In genomic region chr5:143499480-143500114, GRCh38 we compare ENCODE assay signal across 22 cellular contexts.
A peak's percentile ranks its signal among the peaks of the same experiment; 100 is the strongest.
DNase-seq lines count a peak whose midpoint lies in the region; ATAC-seq, FAIRE-seq and TF ChIP-seq lines count a peak whose summit lies in the region.
"Had no signal": no experiment of that assay in that cellular context is flagged by ENCODE, and none has a peak within 500 bp of the region (broad histone marks: within the 10 kb centered on the region; RNA-seq: fewer than 3 reads in every experiment).

No MANE protein-coding gene starts in this region.

- H2BK120ac ChIP-seq in H1 (replicated peaks; ENCODE audit: low read depth, low read length): no peak overlapping the region

- WGBS in H1 (ENCODE audit: extremely low coverage in 1 of 2, insufficient coverage in 1 of 2, insufficient read length in 1 of 2, insufficient replicate concordance in 2 of 2, low coverage in 1 of 2, low lambda C conversion rate in 2 of 2, missing lambda C conversion rate in 1 of 2), 2 experiments: 97% methylated on average over 2 of the region's 2 CpGs; no CpG with 5 or more reads in 1 of the 2 experiments
- 19 to 24% methylated on average over 2 of the region's 2 CpGs for WGBS in body of pancreas, 2 donors

- TF ChIP-seq EP300 in H1 (IDR thresholded peaks at IDR 0.05; ENCODE audit: borderline replicate concordance in 1 of 2, low read depth in 2 of 2, low read length in 2 of 2): no peak

- H3K14ac ChIP-seq in H1 (ENCODE audit: insufficient read length): no peak overlapping the region

- no peaks in the 10 kb centered on the region for H3K36me3 ChIP-seq in H1 (ENCODE audit: control insufficient read depth in 2 of 4, insufficient read depth in 4 of 4, low read length in 3 of 4)
- H3K36me3 ChIP-seq in body of pancreas (replicated peaks in 1 of 2; ENCODE audit: insufficient read depth in 1 of 2, low read depth in 2 of 2): no peaks in the 10 kb centered on the region
- no peaks in the 10 kb centered on the region for H3K36me3 ChIP-seq in effector memory CD4-positive, alpha-beta T cell (ENCODE audit: control insufficient read depth, insufficient read depth, low read length)
- H3K36me3 ChIP-seq: BLaER1 treated with 17β-estradiol and CSF1 and Interleukin-3, amounts not matched to agents 10 nM and 100 nM; neural progenitor cell; transverse colon had no signal

- H3K4me1 ChIP-seq in H1 (replicated peaks in 1 of 4; ENCODE audit: control insufficient read depth in 3 of 4, insufficient read depth in 4 of 4, low read length in 3 of 4): no peaks in the 10 kb centered on the region
- H3K4me1 ChIP-seq in body of pancreas: peaks cover 13% of the 10 kb centered on the region
- H3K4me1 ChIP-seq in effector memory CD4-positive, alpha-beta T cell (ENCODE audit: control insufficient read depth, insufficient read depth, low read length, poor library complexity, severe bottlenecking): no peaks in the 10 kb centered on the region
- H3K4me1 ChIP-seq: neural progenitor cell had no signal

- H3K4ac ChIP-seq in H1 (replicated peaks; ENCODE audit: insufficient read length, low read depth, low read length): no peak overlapping the region

- CTCF ChIA-PET in H1 (lab: Charles Lee; ENCODE audit: partially characterized antibody): interaction anchor here (0.9 to 1.5 kb wide), 2 partner anchors 12 to 372 kb away, joined by 3 to 4 read pairs; no protein-coding TSS in a partner anchor

- no peak overlapping the region for H4K91ac ChIP-seq in H1 (replicated peaks; ENCODE audit: insufficient read length, low read length)

- no peak overlapping the region for H3K4me2 ChIP-seq in H1 (ENCODE audit: insufficient read depth in 1 of 2, low read depth in 2 of 2, low read length in 2 of 2)
- H3K4me2 ChIP-seq: neural progenitor cell had no signal

- H3K18ac ChIP-seq in H1 (ENCODE audit: extremely low read depth, low read length): no peak overlapping the region

- H3K27me3 ChIP-seq in H1 (replicated peaks in 1 of 4; ENCODE audit: control insufficient read depth in 3 of 4, extremely low read depth in 1 of 4, insufficient read depth in 3 of 4, low read length in 3 of 4) (no peaks in the 10 kb centered on the region), body of pancreas (no peaks in the 10 kb centered on the region)
- no peaks in the 10 kb centered on the region for H3K27me3 ChIP-seq in effector memory CD4-positive, alpha-beta T cell (replicated peaks; ENCODE audit: control insufficient read depth, insufficient read depth, low read length, poor library complexity, severe bottlenecking)
- H3K27me3 ChIP-seq: BLaER1 treated with 17β-estradiol and CSF1 and Interleukin-3, amounts not matched to agents 10 nM and 100 nM; neural progenitor cell; transverse colon had no signal

- no peak overlapping the region for H3K23ac ChIP-seq in H1 (ENCODE audit: insufficient read length)

- POLR2A ChIA-PET in H1 (lab: Charles Lee; ENCODE audit: partially characterized antibody): no interaction called here

- peak overlapping the region in 2 of 3 experiments; percentile 32 to 43 for H3K27ac Mint-ChIP-seq in nephron
- H3K27ac Mint-ChIP-seq: activated CD4-positive, alpha-beta memory T cell treated with anti-CD3 and anti-CD28 coated beads, Interleukin-2, amount 10 ng/mL, durations not matched to agents 7 days and 5 days; activated naive CD4-positive, alpha-beta T cell treated with anti-CD3 and anti-CD28 coated beads, Interleukin-2, amount 50 U/mL, for 24 hours; neural progenitor cell; T-cell had no signal

- ATAC-seq in body of pancreas: no peak
- ATAC-seq: T-cell had no signal

- peak overlapping the region; percentile 47; the same call in 1 of the 2 replicates for H2AFZ ChIP-seq in H1 (ENCODE audit: low read length)
- H2AFZ ChIP-seq: neural progenitor cell had no signal

- H4K8ac ChIP-seq in H1 (ENCODE audit: extremely low read depth, insufficient read depth, low read length): no peak overlapping the region

- no peaks in the 10 kb centered on the region for H3K36me3 Mint-ChIP-seq in nephron (ENCODE audit: low read depth)
- H3K36me3 Mint-ChIP-seq: activated naive CD4-positive, alpha-beta T cell treated with anti-CD3 and anti-CD28 coated beads, Interleukin-2, amount 50 U/mL, for 24 hours; neural progenitor cell; T-cell had no signal

- no peak overlapping the region for H4K5ac ChIP-seq in H1 (ENCODE audit: insufficient read length, low read depth, low read length)

- TF ChIP-seq RAD21 in H1 (IDR thresholded peaks at IDR 0.05 in 1 of 2, conservative IDR thresholded peaks at IDR 0.05 in 1 of 2; ENCODE audit: low read depth in 2 of 2, low read length in 2 of 2): peak; percentile 25 to 44; a peak in 3 of 4 replicates

- FAIRE-seq in H1 (lab: Jason Lieb, UNC): no peak
- FAIRE-seq: keratinocyte had no signal

- intact Hi-C loops in body of pancreas (cut with DNase I): no loop called here

- H3K79me2 ChIP-seq in H1 (ENCODE audit: control insufficient read depth in 1 of 2, insufficient read depth in 2 of 2, low read length in 2 of 2): no peaks in the 10 kb centered on the region

- no peaks in the 10 kb centered on the region for H3K79me1 ChIP-seq in H1 (ENCODE audit: low read depth, low read length)

- no peak overlapping the region for H3K4me3 ChIP-seq in H1 (ENCODE audit: extremely low read depth in 1 of 4, insufficient read depth in 2 of 4, low read depth in 3 of 4, low read length in 4 of 4)
- no peak overlapping the region for H3K4me3 ChIP-seq in body of pancreas
- H3K4me3 ChIP-seq in effector memory CD4-positive, alpha-beta T cell (ENCODE audit: insufficient read depth, low read depth, low read length, poor library complexity, severe bottlenecking): no peak overlapping the region
- H3K4me3 ChIP-seq: BLaER1 treated with 17β-estradiol and CSF1 and Interleukin-3, amounts not matched to agents 10 nM and 100 nM; neural progenitor cell; transverse colon had no signal

- H3K56ac ChIP-seq in H1 (replicated peaks; ENCODE audit: insufficient read length, low read depth, low read length): no peak overlapping the region

- H2AK5ac ChIP-seq in H1 (ENCODE audit: low read depth, low read length): no peak overlapping the region

- peaks cover 57% of the 10 kb centered on the region for H3K4me1 Mint-ChIP-seq in nephron
- H3K4me1 Mint-ChIP-seq: activated CD4-positive, alpha-beta memory T cell treated with anti-CD3 and anti-CD28 coated beads, Interleukin-2, amount 10 ng/mL, durations not matched to agents 7 days and 5 days; activated naive CD4-positive, alpha-beta T cell treated with anti-CD3 and anti-CD28 coated beads, Interleukin-2, amount 50 U/mL, for 24 hours; T-cell had no signal

- no peaks in the 10 kb centered on the region for H3K27me3 Mint-ChIP-seq in nephron (ENCODE audit: low read depth)
- H3K27me3 Mint-ChIP-seq: activated CD4-positive, alpha-beta memory T cell treated with anti-CD3 and anti-CD28 coated beads, Interleukin-2, amount 10 ng/mL, durations not matched to agents 7 days and 5 days; activated naive CD4-positive, alpha-beta T cell treated with anti-CD3 and anti-CD28 coated beads, Interleukin-2, amount 50 U/mL, for 24 hours had no signal

- no peak overlapping the region for H2BK12ac ChIP-seq in H1 (ENCODE audit: low read depth, low read length)

- H3K9ac ChIP-seq in H1 (replicated peaks in 1 of 4; ENCODE audit: extremely low read depth in 1 of 4, low read depth in 3 of 4, low read length in 3 of 4): no peak overlapping the region
- H3K9ac ChIP-seq: BLaER1 treated with 17β-estradiol and CSF1 and Interleukin-3, amounts not matched to agents 10 nM and 100 nM; neural progenitor cell had no signal

- TF ChIP-seq CTCF in H1 (IDR thresholded peaks at IDR 0.05; ENCODE audit: control extremely low read depth in 1 of 3, insufficient read depth in 1 of 3, low read depth in 1 of 3, low read length in 3 of 3): peak in 1 of 3 experiments; percentile 28; a peak in 1 of 4 replicates
- TF ChIP-seq CTCF in nephron (IDR thresholded peaks at IDR 0.05; ENCODE audit: unreplicated experiment in 3 of 3): no peak
- TF ChIP-seq CTCF in body of pancreas (IDR thresholded peaks at IDR 0.05): no peak

- H3K9me3 ChIP-seq in H1 (ENCODE audit: insufficient read depth in 2 of 2, low read depth in 1 of 2, low read length in 1 of 2): no peaks in the 10 kb centered on the region
- no peaks in the 10 kb centered on the region for H3K9me3 ChIP-seq in body of pancreas
- no peaks in the 10 kb centered on the region for H3K9me3 ChIP-seq in effector memory CD4-positive, alpha-beta T cell (ENCODE audit: control insufficient read depth, low read length)
- H3K9me3 ChIP-seq: BLaER1 treated with 17β-estradiol and CSF1 and Interleukin-3, amounts not matched to agents 10 nM and 100 nM; transverse colon had no signal

- no peaks in the 10 kb centered on the region for H3K23me2 ChIP-seq in H1 (ENCODE audit: low read depth, low read length)

- no peak overlapping the region for H2BK20ac ChIP-seq in H1 (ENCODE audit: low read length)

- DNase-seq in NCI-H82 (lab: John Stamatoyannopoulos, UW) (peak; percentile 36), NCI-H82 treated with DMSO at 0.1 percent for 48 hours (lab: John Stamatoyannopoulos, UW; ENCODE audit: unreplicated experiment) (no peak), NAMALWA (ENCODE audit: low spot score) (peak; percentile 19), H1 (ENCODE audit: low read depth in 1 of 2, low spot score in 2 of 2) (no peak), body of pancreas (no peak), SIG-M5 treated with dmso at 0.1 percent for 504 hours (lab: John Stamatoyannopoulos, UW; ENCODE audit: unreplicated experiment) (no peak)
- DNase-seq in effector memory CD4-positive, alpha-beta T cell: no peak
- DNase-seq: activated CD4-positive, alpha-beta memory T cell treated with anti-CD3 and anti-CD28 coated beads, Interleukin-2, amount 10 ng/mL, durations not matched to agents 7 days and 5 days; activated T-cell treated with anti-CD3 and anti-CD28 coated beads, Interleukin-2, amount 50 U/mL, for 48 hours; DMS53; NCI-H1105; NCI-H748 treated with DMSO at 0.1 percent for 48 hours; stimulated activated CD4-positive, alpha-beta T cell treated with anti-CD3 and anti-CD28 coated beads, Interleukin-15, amount 100 ng/mL, for 24 hours; stimulated activated naive CD4-positive, alpha-beta T cell; T-cell; transverse colon had no signal

- H2BK15ac ChIP-seq in H1 (ENCODE audit: low read length): 0 out of 2 replicates have a peak overlapping the region, but pooled peaks have one; percentile 2

- TF ChIP-seq POLR2A in H1 (IDR thresholded peaks at IDR 0.05; ENCODE audit: control extremely low read depth in 1 of 2, low read depth in 2 of 2, low read length in 2 of 2) (no peak), body of pancreas (IDR thresholded peaks at IDR 0.05) (no peak)

- H3K27ac ChIP-seq in H1 (ENCODE audit: low read depth, low read length) (no peak overlapping the region), body of pancreas (no peak overlapping the region)
- H3K27ac ChIP-seq in effector memory CD4-positive, alpha-beta T cell (ENCODE audit: insufficient read depth, low read length, poor library complexity, severe bottlenecking): no peak overlapping the region
- H3K27ac ChIP-seq: BLaER1 treated with 17β-estradiol and CSF1 and Interleukin-3, amounts not matched to agents 10 nM and 100 nM; neural progenitor cell; RWPE1; transverse colon had no signal

- no peak overlapping the region for H2BK5ac ChIP-seq in H1 (ENCODE audit: low read depth, low read length)

- H3K9me3 Mint-ChIP-seq in nephron: no peaks in the 10 kb centered on the region
- H3K9me3 Mint-ChIP-seq: activated CD4-positive, alpha-beta memory T cell treated with anti-CD3 and anti-CD28 coated beads, Interleukin-2, amount 10 ng/mL, durations not matched to agents 7 days and 5 days; activated naive CD4-positive, alpha-beta T cell treated with anti-CD3 and anti-CD28 coated beads, Interleukin-2, amount 50 U/mL, for 24 hours; neural progenitor cell; T-cell had no signal

- no peaks in the 10 kb centered on the region for H4K20me1 ChIP-seq in H1 (replicated peaks in 1 of 2; ENCODE audit: control insufficient read depth in 1 of 2, insufficient read depth in 2 of 2, low read length in 2 of 2)
- H4K20me1 ChIP-seq: BLaER1 treated with 17β-estradiol and CSF1 and Interleukin-3, amounts not matched to agents 10 nM and 100 nM had no signal

- H3K4me3 Mint-ChIP-seq in nephron: no peak overlapping the region
- H3K4me3 Mint-ChIP-seq: activated CD4-positive, alpha-beta memory T cell treated with anti-CD3 and anti-CD28 coated beads, Interleukin-2, amount 10 ng/mL, durations not matched to agents 7 days and 5 days; activated naive CD4-positive, alpha-beta T cell treated with anti-CD3 and anti-CD28 coated beads, Interleukin-2, amount 50 U/mL, for 24 hours; neural progenitor cell; T-cell had no signal

Comparison
In these comparisons a context has a peak if more than half of its experiments do, and no peak if none do; other contexts are left out.
1. DNase-seq: peak in NCI-H82 (single experiment) and NAMALWA (single experiment); none in NCI-H82 treated with DMSO at 0.1 percent for 48 hours (single experiment), H1 (0 of 2), body of pancreas (0 of 4), effector memory CD4-positive, alpha-beta T cell (0 of 3) and SIG-M5 treated with dmso at 0.1 percent for 504 hours (single experiment).